19 cellular contexts compared by ENCODE assay signal in genomic region chr4:6920174-6920573, GRCh38. TPM values are rescaled to one million over a fixed set of nuclear protein-coding genes. Genes with fewer than 3 reads are reported as not detected.
DNase-seq lines count a peak whose midpoint lies in the region; ATAC-seq and TF ChIP-seq lines count a peak whose summit lies in the region.
"Had no signal": no experiment of that assay in that cellular context is flagged by ENCODE, and none has a peak within 500 bp of the region (broad histone marks: within the 10 kb centered on the region; RNA-seq: fewer than 3 reads in every experiment).

No MANE protein-coding gene starts in this region.

- no peak overlapping the region for H3K14ac ChIP-seq in H9 (ENCODE audit: insufficient read depth, low read length)

- peaks cover 18% of the 10 kb centered on the region for H3K36me3 ChIP-seq in effector memory CD4-positive, alpha-beta T cell (ENCODE audit: control insufficient read depth, insufficient read depth, low read length)
- H3K36me3 ChIP-seq in neural progenitor cell: no peaks in the 10 kb centered on the region

- no peak overlapping the region for H3T11ph ChIP-seq in H9 (ENCODE audit: low read length)

- intact Hi-C loops in activated CD4-positive, alpha-beta memory T cell treated with anti-CD3 and anti-CD28 coated beads for 36 hours (cut with micrococcal nuclease): no loop called here

- WGBS in H9 (ENCODE audit: extremely low coverage, insufficient read length, low lambda C conversion rate): no CpG with 5 or more reads among the region's 3 CpGs

- H3K9me3 ChIP-seq in H9 (ENCODE audit: control insufficient read depth, low read depth, low read length) (no peaks in the 10 kb centered on the region), neural progenitor cell (ENCODE audit: low read depth) (no peaks in the 10 kb centered on the region)
- no peaks in the 10 kb centered on the region for H3K9me3 ChIP-seq in effector memory CD4-positive, alpha-beta T cell (ENCODE audit: control insufficient read depth, low read length)
- H3K9me3 ChIP-seq: psoas muscle had no signal

- H3K79me2 ChIP-seq in H9 (ENCODE audit: insufficient read depth, low read length) (no peaks in the 10 kb centered on the region; the same call in 1 of the 2 replicates), neural progenitor cell (ENCODE audit: low read depth) (peaks cover 85% of the 10 kb centered on the region)

- H3K27ac Mint-ChIP-seq in activated CD4-positive, alpha-beta memory T cell treated with anti-CD3 and anti-CD28 coated beads for 36 hours: peak overlapping the region; percentile 44
- no peak overlapping the region for H3K27ac Mint-ChIP-seq in activated CD4-positive, alpha-beta memory T cell treated with anti-CD3 and anti-CD28 coated beads, Interleukin-2, amount 10 ng/mL, durations not matched to agents 7 days and 5 days
- H3K27ac Mint-ChIP-seq in H9 (peak overlapping the region in 2 of 3 experiments; percentile 35 to 76; a peak in 3 of 7 replicates), neural progenitor cell (no peak overlapping the region)
- H3K27ac Mint-ChIP-seq: nephron progenitor cell had no signal

- H3K4me1 Mint-ChIP-seq in activated CD4-positive, alpha-beta memory T cell treated with anti-CD3 and anti-CD28 coated beads for 36 hours (ENCODE audit: low read depth): peaks cover 64% of the 10 kb centered on the region
- H3K4me1 Mint-ChIP-seq in activated CD4-positive, alpha-beta memory T cell treated with anti-CD3 and anti-CD28 coated beads, Interleukin-2, amount 10 ng/mL, durations not matched to agents 7 days and 5 days: peaks cover 63% of the 10 kb centered on the region
- peaks cover 33 to 42% of the 10 kb centered on the region in 2 experiments for H3K4me1 Mint-ChIP-seq in H9
- H3K4me1 Mint-ChIP-seq in neural progenitor cell: peaks cover 43% of the 10 kb centered on the region

- H3F3A ChIP-seq in neural progenitor cell (ENCODE audit: low read depth): peaks cover 34% of the 10 kb centered on the region

- no peak for TF ChIP-seq CTCF in H9 (conservative IDR thresholded peaks at IDR 0.05)
- no peak for TF ChIP-seq CTCF in neural progenitor cell (IDR thresholded peaks at IDR 0.05)

- no peak overlapping the region for H3K23ac ChIP-seq in H9 (ENCODE audit: insufficient read length, low read depth, low read length)

- H2AK5ac ChIP-seq in H9 (ENCODE audit: insufficient read length, low read length): no peak overlapping the region

- H3K18ac ChIP-seq in H9 (ENCODE audit: insufficient read length, low read depth, low read length): no peak overlapping the region

- H3K4me1 ChIP-seq in H9 (ENCODE audit: insufficient read depth, low read length) (peaks cover 4% of the 10 kb centered on the region; the same call in 1 of the 2 replicates), neural progenitor cell (peaks cover 40% of the 10 kb centered on the region)
- peaks cover 41% of the 10 kb centered on the region for H3K4me1 ChIP-seq in effector memory CD4-positive, alpha-beta T cell (ENCODE audit: control insufficient read depth, insufficient read depth, low read length, poor library complexity, severe bottlenecking)

- no peak overlapping the region for H3K4me3 ChIP-seq in effector memory CD4-positive, alpha-beta T cell (ENCODE audit: insufficient read depth, low read depth, low read length, poor library complexity, severe bottlenecking)
- H3K4me3 ChIP-seq in neural progenitor cell: no peak overlapping the region
- H3K4me3 ChIP-seq: GM12878, GM23248, K562, psoas muscle had no signal

- H3K27me3 ChIP-seq in H9 (ENCODE audit: insufficient read depth, low read length) (no peaks in the 10 kb centered on the region), neural progenitor cell (no peaks in the 10 kb centered on the region)
- no peaks in the 10 kb centered on the region for H3K27me3 ChIP-seq in effector memory CD4-positive, alpha-beta T cell (replicated peaks; ENCODE audit: control insufficient read depth, insufficient read depth, low read length, poor library complexity, severe bottlenecking)

- H2AFZ ChIP-seq in H9 (ENCODE audit: low read length) (no peak overlapping the region), neural progenitor cell (replicated peaks) (no peak overlapping the region)
- H2AFZ ChIP-seq: GM23248 had no signal

- no peak overlapping the region for H3K56ac ChIP-seq in H9 (ENCODE audit: insufficient read length, low read depth, low read length)

- H4K91ac ChIP-seq in H9 (ENCODE audit: insufficient read length, low read depth, low read length): no peak overlapping the region

- no peak overlapping the region for H2BK20ac ChIP-seq in H9 (ENCODE audit: low read depth, low read length, poor library complexity, severe bottlenecking)

- no peaks in the 10 kb centered on the region for H3K9me3 Mint-ChIP-seq in activated CD4-positive, alpha-beta memory T cell treated with anti-CD3 and anti-CD28 coated beads for 36 hours
- no peaks in the 10 kb centered on the region for H3K9me3 Mint-ChIP-seq in activated CD4-positive, alpha-beta memory T cell treated with anti-CD3 and anti-CD28 coated beads, Interleukin-2, amount 10 ng/mL, durations not matched to agents 7 days and 5 days
- H3K9me3 Mint-ChIP-seq in H9 (no peaks in the 10 kb centered on the region), neural progenitor cell (no peaks in the 10 kb centered on the region)
- H3K9me3 Mint-ChIP-seq: nephron progenitor cell had no signal

- H4K8ac ChIP-seq in H9 (replicated peaks; ENCODE audit: insufficient read length, low read depth, low read length): no peak overlapping the region

- no peak overlapping the region for H3K4me2 ChIP-seq in H9 (ENCODE audit: insufficient read depth, insufficient read length, low read length)
- H3K4me2 ChIP-seq in neural progenitor cell: no peak overlapping the region

- no peak overlapping the region for H4K5ac ChIP-seq in H9 (ENCODE audit: insufficient read length, low read depth, low read length)

- H3K4ac ChIP-seq in H9 (ENCODE audit: low read depth, low read length): no peak overlapping the region

- H2BK5ac ChIP-seq in H9 (ENCODE audit: insufficient read length, low read length): no peak overlapping the region

- H3K27ac ChIP-seq in H9 (ENCODE audit: insufficient read length, low read depth, low read length) (no peak overlapping the region), neural progenitor cell (peak overlapping the region; percentile 40)
- peak overlapping the region; percentile 33 for H3K27ac ChIP-seq in effector memory CD4-positive, alpha-beta T cell (ENCODE audit: insufficient read depth, low read length, poor library complexity, severe bottlenecking)
- H3K27ac ChIP-seq: GM23248, HL-60, psoas muscle had no signal

- H3K36me3 Mint-ChIP-seq in activated CD4-positive, alpha-beta memory T cell treated with anti-CD3 and anti-CD28 coated beads for 36 hours: peaks cover 21% of the 10 kb centered on the region
- H3K36me3 Mint-ChIP-seq in activated CD4-positive, alpha-beta memory T cell treated with anti-CD3 and anti-CD28 coated beads, Interleukin-2, amount 10 ng/mL, durations not matched to agents 7 days and 5 days (ENCODE audit: low read depth): peaks cover 51% of the 10 kb centered on the region
- peaks cover 12 to 21% (median 21%) of the 10 kb centered on the region in 3 experiments; a peak in 5 of 7 replicates for H3K36me3 Mint-ChIP-seq in H9 (ENCODE audit: insufficient read depth in 1 of 3, low read depth in 3 of 3)
- peaks cover 21% of the 10 kb centered on the region for H3K36me3 Mint-ChIP-seq in neural progenitor cell

- H2BK15ac ChIP-seq in H9 (ENCODE audit: low read depth, low read length): no peak overlapping the region

- CTCF ChIA-PET in activated CD4-positive, alpha-beta memory T cell treated with anti-CD3 and anti-CD28 coated beads for 36 hours (lab: Charles Lee): no interaction called here
- CTCF ChIA-PET in activated CD4-positive, alpha-beta memory T cell treated with anti-CD3 and anti-CD28 coated beads, Interleukin-2, amount 10 ng/mL, durations not matched to agents 7 days and 5 days (lab: Charles Lee): no interaction called here

- DNase-seq in activated CD4-positive, alpha-beta memory T cell treated with anti-CD3 and anti-CD28 coated beads for 36 hours: no peak
- DNase-seq in activated CD4-positive, alpha-beta memory T cell treated with anti-CD3 and anti-CD28 coated beads, Interleukin-2, amount 10 ng/mL, durations not matched to agents 7 days and 5 days: no peak
- DNase-seq in H9: no peak
- DNase-seq in effector memory CD4-positive, alpha-beta T cell: no peak
- no peak for DNase-seq in neural progenitor cell (ENCODE audit: low spot score)
- no peak for DNase-seq in NCI-H187 (lab: John Stamatoyannopoulos, UW)
- DNase-seq: anterior cingulate cortex, foreskin melanocyte, GM23248, NCI-H1048, nephron progenitor cell, psoas muscle had no signal

- peaks cover 5% of the 10 kb centered on the region for H3K79me1 ChIP-seq in H9 (ENCODE audit: insufficient read depth, low read depth, low read length, poor library complexity, severe bottlenecking)

- H3K4me3 Mint-ChIP-seq in activated CD4-positive, alpha-beta memory T cell treated with anti-CD3 and anti-CD28 coated beads for 36 hours: no peak overlapping the region
- no peak overlapping the region for H3K4me3 Mint-ChIP-seq in activated CD4-positive, alpha-beta memory T cell treated with anti-CD3 and anti-CD28 coated beads, Interleukin-2, amount 10 ng/mL, durations not matched to agents 7 days and 5 days
- H3K4me3 Mint-ChIP-seq in H9: no peak overlapping the region
- no peak overlapping the region for H3K4me3 Mint-ChIP-seq in neural progenitor cell
- H3K4me3 Mint-ChIP-seq: nephron progenitor cell had no signal

- POLR2A ChIA-PET in activated CD4-positive, alpha-beta memory T cell treated with anti-CD3 and anti-CD28 coated beads for 36 hours (lab: Charles Lee): interaction anchor here (1.2 kb wide), 1 partner anchor 9 kb away, joined by 3 read pairs; no protein-coding TSS in a partner anchor
- POLR2A ChIA-PET in activated CD4-positive, alpha-beta memory T cell treated with anti-CD3 and anti-CD28 coated beads, Interleukin-2, amount 10 ng/mL, durations not matched to agents 7 days and 5 days (lab: Charles Lee): interaction anchor here (0.9 to 1.3 kb wide), 2 partner anchors 27 to 67 kb away, joined by 4 to 5 read pairs; no protein-coding TSS in a partner anchor

- H2BK12ac ChIP-seq in H9 (ENCODE audit: insufficient read length, low read depth, low read length): no peak overlapping the region

- H3K23me2 ChIP-seq in H9 (ENCODE audit: insufficient read length, low read depth, low read length, poor library complexity, severe bottlenecking): no peaks in the 10 kb centered on the region

- no peaks in the 10 kb centered on the region for H3K27me3 Mint-ChIP-seq in activated CD4-positive, alpha-beta memory T cell treated with anti-CD3 and anti-CD28 coated beads for 36 hours
- no peaks in the 10 kb centered on the region for H3K27me3 Mint-ChIP-seq in activated CD4-positive, alpha-beta memory T cell treated with anti-CD3 and anti-CD28 coated beads, Interleukin-2, amount 10 ng/mL, durations not matched to agents 7 days and 5 days
- H3K27me3 Mint-ChIP-seq in H9 (ENCODE audit: low read depth) (no peaks in the 10 kb centered on the region), neural progenitor cell (ENCODE audit: insufficient read depth, low read depth) (peaks cover 5% of the 10 kb centered on the region)

- ATAC-seq in GM21528 (IDR thresholded peaks at IDR 0.05; ENCODE audit: low FRiP score, unreplicated experiment): no peak
- ATAC-seq in GM21390 (IDR thresholded peaks at IDR 0.05; ENCODE audit: unreplicated experiment): no peak
- ATAC-seq: activated CD4-positive, CD25-positive, alpha-beta regulatory T cell treated with anti-CD3 and anti-CD28 coated beads, Interleukin-2, amount 50 U/mL, for 24 hours; GM12878; K562; left lobe of liver; psoas muscle had no signal

- H2BK120ac ChIP-seq in H9 (ENCODE audit: low read depth, low read length, poor library complexity, severe bottlenecking): no peak overlapping the region

- H4K20me1 ChIP-seq in H9 (ENCODE audit: control insufficient read depth, insufficient read depth, insufficient read length) (no peaks in the 10 kb centered on the region), neural progenitor cell (ENCODE audit: low read depth) (peaks cover 89% of the 10 kb centered on the region)

- H3K9ac ChIP-seq in H9 (ENCODE audit: extremely low read depth, insufficient read length, low read length) (no peak overlapping the region), neural progenitor cell (no peak overlapping the region)
- H3K9ac ChIP-seq: GM23248 had no signal

RNA-seq across cellular contexts. Expression of gene TBC1D14, which starts 10.5 kb away (rescaled TPM):
- 10 to 100 TPM; 37.1 to 37.3 TPM for total RNA-seq in activated CD4-positive, alpha-beta memory T cell treated with anti-CD3 and anti-CD28 coated beads for 36 hours
- 10 to 100 TPM; 53.7 to 55.3 TPM for total RNA-seq in activated CD4-positive, alpha-beta memory T cell treated with anti-CD3 and anti-CD28 coated beads, Interleukin-2, amount 10 ng/mL, durations not matched to agents 7 days and 5 days
- total RNA-seq in H9 (2021) (44.5 and 50.2 TPM in 2 replicates), neural progenitor cell (ENCODE audit: low replicate concordance) (47.9 and 58.8 TPM in 2 replicates)

Comparison
In these comparisons a context has a peak if more than half of its experiments do, and no peak if none do; other contexts are left out.
1. H3K27ac Mint-ChIP-seq: peak in activated CD4-positive, alpha-beta memory T cell treated with anti-CD3 and anti-CD28 coated beads for 36 hours (single experiment) and H9 (2 of 3); none in activated CD4-positive, alpha-beta memory T cell treated with anti-CD3 and anti-CD28 coated beads, Interleukin-2, amount 10 ng/mL, durations not matched to agents 7 days and 5 days (single experiment) and neural progenitor cell (single experiment).